14 cellular contexts compared by ENCODE assay signal in the genomic region with DNA sequence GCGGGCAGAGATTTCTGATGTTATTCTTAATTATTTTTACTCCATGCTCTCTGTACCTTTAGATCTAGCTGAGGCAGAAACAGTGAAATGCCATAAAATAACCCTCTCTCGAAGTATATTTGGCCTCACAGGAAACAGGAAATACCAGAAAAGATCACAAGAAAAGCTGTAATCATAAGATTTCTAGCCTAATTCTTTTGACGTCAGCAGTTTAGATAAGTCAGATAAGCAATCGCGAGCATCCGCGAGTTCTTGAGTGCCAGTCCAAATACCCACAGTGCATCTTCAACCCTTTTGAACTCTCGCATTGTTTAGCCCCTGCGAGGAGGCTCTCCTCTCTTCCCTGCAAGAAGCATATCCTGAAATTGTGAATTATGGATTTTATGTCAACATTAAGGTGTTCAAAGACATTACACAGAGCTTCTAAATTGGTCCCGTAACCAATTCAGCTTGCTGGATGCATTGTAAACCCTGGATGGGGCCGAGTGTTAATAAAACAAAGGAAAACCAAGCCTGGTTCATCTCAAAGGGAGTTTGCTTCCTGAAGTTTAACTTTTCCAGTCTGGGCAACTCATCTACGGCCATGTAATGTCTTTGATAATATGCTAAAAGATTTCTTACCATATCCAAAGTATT.
A peak's percentile ranks its signal among the peaks of the same experiment; 100 is the strongest.
DNase-seq lines count a peak whose midpoint lies in the region; ATAC-seq and TF ChIP-seq lines count a peak whose summit lies in the region.
"Had no signal": no experiment of that assay in that cellular context is flagged by ENCODE, and none has a peak within 500 bp of the region (broad histone marks: within the 10 kb centered on the region; RNA-seq: fewer than 3 reads in every experiment).

No MANE protein-coding gene starts in this region.

- H3K9me3 ChIP-seq in heart left ventricle: peaks cover 0 to 5% (median 0%) of the 10 kb centered on the region in 12 donors
- no peaks in the 10 kb centered on the region for H3K9me3 ChIP-seq in hepatocyte (ENCODE audit: low read depth)
- H3K9me3 ChIP-seq: BE2C had no signal

- H3K4me2 ChIP-seq in hepatocyte: peak overlapping the region; percentile 57

- TF ChIP-seq POLR2A in heart left ventricle (IDR thresholded peaks at IDR 0.05): no peak

- H4K20me1 ChIP-seq in hepatocyte (ENCODE audit: insufficient read depth, poor library complexity, severe bottlenecking): no peaks in the 10 kb centered on the region

- H3K9me3 Mint-ChIP-seq in activated naive CD8-positive, alpha-beta T cell treated with anti-CD3 and anti-CD28 coated beads, Interleukin-2, amount 10 ng/mL, durations not matched to agents 7 days and 5 days: peaks cover 7% of the 10 kb centered on the region
- H3K9me3 Mint-ChIP-seq in type B pancreatic cell: no peaks in the 10 kb centered on the region
- H3K9me3 Mint-ChIP-seq: endodermal cell; stimulated activated naive CD8-positive, alpha-beta T cell treated with anti-CD3 and anti-CD28 coated beads, Interleukin-15, Interleukin-2, amounts not matched to agents 100 ng/mL and 50 ng/mL, for 24 hours had no signal

- H3K27me3 ChIP-seq in heart left ventricle: no peaks in the 10 kb centered on the region
- H3K27me3 ChIP-seq in hepatocyte: no peaks in the 10 kb centered on the region
- H3K27me3 ChIP-seq: BE2C had no signal

- intact Hi-C loops in heart left ventricle (cut with DNase I) (no loop called here), cardiac septum (cut with DNase I) (no loop called here)

- peak overlapping the region; percentile 48 for H2AFZ ChIP-seq in hepatocyte

- no peaks in the 10 kb centered on the region for H3K79me2 ChIP-seq in hepatocyte

- peak overlapping the region; percentile 17 for H3K4me3 Mint-ChIP-seq in activated naive CD8-positive, alpha-beta T cell treated with anti-CD3 and anti-CD28 coated beads, Interleukin-2, amount 10 ng/mL, durations not matched to agents 7 days and 5 days
- H3K4me3 Mint-ChIP-seq in type B pancreatic cell: peak overlapping the region; percentile 46
- H3K4me3 Mint-ChIP-seq: endodermal cell; stimulated activated naive CD8-positive, alpha-beta T cell treated with anti-CD3 and anti-CD28 coated beads, Interleukin-15, Interleukin-2, amounts not matched to agents 100 ng/mL and 50 ng/mL, for 24 hours had no signal

- H3K36me3 ChIP-seq in heart left ventricle (no peaks in the 10 kb centered on the region), hepatocyte (replicated peaks; ENCODE audit: insufficient read depth, low read depth) (no peaks in the 10 kb centered on the region)
- H3K36me3 ChIP-seq: BE2C had no signal

- DNase-seq in heart left ventricle (peak in 1 of 5 donors; percentile 33), cardiac septum (ENCODE audit: low spot score) (no peak), hepatocyte (ENCODE audit: low spot score) (peak; percentile 11), type B pancreatic cell (ENCODE audit: extremely low spot score, unreplicated experiment) (no peak), NCI-H1092 treated with DMSO at 0.1 percent for 48 hours (lab: John Stamatoyannopoulos, UW) (no peak)
- DNase-seq in activated naive CD8-positive, alpha-beta T cell treated with anti-CD3 and anti-CD28 coated beads, Interleukin-2, amount 10 ng/mL, durations not matched to agents 7 days and 5 days: no peak
- DNase-seq: BE2C, endodermal cell, left colon, NCI-H146 had no signal

- peaks cover 10% of the 10 kb centered on the region for H3K4me1 Mint-ChIP-seq in activated naive CD8-positive, alpha-beta T cell treated with anti-CD3 and anti-CD28 coated beads, Interleukin-2, amount 10 ng/mL, durations not matched to agents 7 days and 5 days
- peaks cover 20% of the 10 kb centered on the region for H3K4me1 Mint-ChIP-seq in type B pancreatic cell (ENCODE audit: unreplicated experiment)

- POLR2A ChIA-PET in activated naive CD8-positive, alpha-beta T cell treated with anti-CD3 and anti-CD28 coated beads, Interleukin-2, amount 10 ng/mL, durations not matched to agents 7 days and 5 days (lab: Charles Lee): no interaction called here

- peaks cover 2% of the 10 kb centered on the region for H3K36me3 Mint-ChIP-seq in activated naive CD8-positive, alpha-beta T cell treated with anti-CD3 and anti-CD28 coated beads, Interleukin-2, amount 10 ng/mL, durations not matched to agents 7 days and 5 days
- H3K36me3 Mint-ChIP-seq in type B pancreatic cell: peaks cover 5% of the 10 kb centered on the region

- H3K27ac ChIP-seq in heart left ventricle (peak overlapping the region; percentile 19 to 85 (median 72)), hepatocyte (peak overlapping the region; percentile 90)

- H3K9me2 ChIP-seq in hepatocyte (replicated peaks; ENCODE audit: insufficient read depth): no peaks in the 10 kb centered on the region

- TF ChIP-seq CTCF in heart left ventricle (IDR thresholded peaks at IDR 0.05) (no peak), hepatocyte (IDR thresholded peaks at IDR 0.05; ENCODE audit: poor library complexity) (no peak), type B pancreatic cell (conservative IDR thresholded peaks at IDR 0.05) (no peak)

- ATAC-seq in heart left ventricle (peak; percentile 18 to 85 (median 72)), HG03457 (IDR thresholded peaks at IDR 0.05; ENCODE audit: unreplicated experiment) (no peak), GM21717 (IDR thresholded peaks at IDR 0.05; ENCODE audit: unreplicated experiment) (no peak)
- ATAC-seq in activated naive CD8-positive, alpha-beta T cell treated with anti-CD3 and anti-CD28 coated beads, Interleukin-2, amount 10 ng/mL, durations not matched to agents 7 days and 5 days (ENCODE audit: low read depth): no peak
- ATAC-seq: left colon had no signal

- no peak overlapping the region for H3K27ac Mint-ChIP-seq in activated naive CD8-positive, alpha-beta T cell treated with anti-CD3 and anti-CD28 coated beads, Interleukin-2, amount 10 ng/mL, durations not matched to agents 7 days and 5 days
- H3K27ac Mint-ChIP-seq in type B pancreatic cell: peak overlapping the region; percentile 70
- H3K27ac Mint-ChIP-seq: endodermal cell had no signal

- peak overlapping the region in 8 of 12 donors; percentile 2 to 25 (median 14) for H3K4me3 ChIP-seq in heart left ventricle
- H3K4me3 ChIP-seq in hepatocyte: no peak overlapping the region
- H3K4me3 ChIP-seq: skin epidermis had no signal

- peaks cover 6% of the 10 kb centered on the region for H3K27me3 Mint-ChIP-seq in activated naive CD8-positive, alpha-beta T cell treated with anti-CD3 and anti-CD28 coated beads, Interleukin-2, amount 10 ng/mL, durations not matched to agents 7 days and 5 days
- H3K27me3 Mint-ChIP-seq in type B pancreatic cell: no peaks in the 10 kb centered on the region
- H3K27me3 Mint-ChIP-seq: stimulated activated naive CD8-positive, alpha-beta T cell treated with anti-CD3 and anti-CD28 coated beads, Interleukin-15, Interleukin-2, amounts not matched to agents 100 ng/mL and 50 ng/mL, for 24 hours had no signal

- 16 to 21% (median 20%) methylated on average over 12 of the region's 12 CpGs for WGBS in heart left ventricle, 4 donors
- WGBS in hepatocyte (ENCODE audit: low lambda C conversion rate, missing lambda C conversion rate): 37% methylated on average over 12 of the region's 12 CpGs

- H3K4me1 ChIP-seq in heart left ventricle (peaks cover 2 to 39% (median 23%) of the 10 kb centered on the region in 12 donors), hepatocyte (ENCODE audit: insufficient read depth) (peaks cover 17% of the 10 kb centered on the region)
- H3K4me1 ChIP-seq: BE2C had no signal

Comparison
In these comparisons a context has a peak if more than half of its experiments do, and no peak if none do; other contexts are left out.
1. ATAC-seq: peak in heart left ventricle (4 of 4); none in activated naive CD8-positive, alpha-beta T cell treated with anti-CD3 and anti-CD28 coated beads, Interleukin-2, amount 10 ng/mL, durations not matched to agents 7 days and 5 days (single experiment), HG03457 (single experiment) and GM21717 (single experiment).